ENCODE assay signal across 23 cellular contexts in genomic region chr12:51496907-51497306, GRCh38.
"Had no signal": no experiment of that assay in that cellular context is flagged by ENCODE, and none has a peak within 500 bp of the region (broad histone marks: within the 10 kb centered on the region; RNA-seq: fewer than 3 reads in every experiment).

No MANE protein-coding gene starts in this region.

- DNase-seq: activated CD4-positive, alpha-beta T cell treated with anti-CD3 and anti-CD28 coated beads for 4 hours; activated CD4-positive, alpha-beta T cell treated with anti-CD3 and anti-CD28 coated beads, Interleukin-2, amount 50 U/mL, for 4 hours; activated effector memory CD4-positive, alpha-beta T cell treated with Interleukin-2 at 50 U/mL for 16 hours; activated naive CD4-positive, alpha-beta T cell treated with Interleukin-2 at 50 U/mL for 16 hours; activated T-cell treated with anti-CD3 and anti-CD28 coated beads for 4 hours; anterior cingulate cortex; dermis blood vessel endothelial cell; effector CD4-positive, alpha-beta T cell; esophagus squamous epithelium; left ventricle myocardium inferior; retina; stimulated activated CD4-positive, alpha-beta T cell treated with anti-CD3 and anti-CD28 coated beads, Interleukin-12 subunit alpha, Interleukin-12 subunit beta, amount 100 ng/mL, for 4 hours; stimulated activated CD4-positive, alpha-beta T cell treated with anti-CD3 and anti-CD28 coated beads, Interleukin-4, amount 100 ng/mL, for 24 hours; stimulated activated naive CD8-positive, alpha-beta T cell treated with anti-CD3 and anti-CD28 coated beads, Interleukin-15, amount 100 ng/mL, for 72 hours; substantia nigra; upper lobe of left lung had no signal

- FAIRE-seq: bronchial epithelial cell, islet of Langerhans had no signal

- H3K27me3 ChIP-seq: esophagus squamous epithelium, upper lobe of left lung had no signal

- H3K36me3 ChIP-seq: esophagus squamous epithelium, left ventricle myocardium inferior, upper lobe of left lung had no signal

- H3K9me3 ChIP-seq: esophagus squamous epithelium, left ventricle myocardium inferior, upper lobe of left lung had no signal

- H3K27ac ChIP-seq: esophagus squamous epithelium, left ventricle myocardium inferior, skin epidermis, upper lobe of left lung, VCaP had no signal

- H3K4me1 ChIP-seq: esophagus squamous epithelium, left ventricle myocardium inferior, upper lobe of left lung had no signal

- H3K4me3 ChIP-seq: esophagus squamous epithelium, left ventricle myocardium inferior, lung, skin epidermis, upper lobe of left lung had no signal

- ATAC-seq: sciatic nerve; stimulated activated memory B cell treated with anti-CD40 and anti-IgM and Interleukin-4, amounts not matched to agents 10 μg/mL and 1 μg/mL and 100 μg/mL, for 72 hours; stimulated activated naive CD8-positive, alpha-beta T cell treated with anti-CD3 and anti-CD28 coated beads, Interleukin-15, amount 100 ng/mL, for 72 hours had no signal
